In the genomic region with DNA sequence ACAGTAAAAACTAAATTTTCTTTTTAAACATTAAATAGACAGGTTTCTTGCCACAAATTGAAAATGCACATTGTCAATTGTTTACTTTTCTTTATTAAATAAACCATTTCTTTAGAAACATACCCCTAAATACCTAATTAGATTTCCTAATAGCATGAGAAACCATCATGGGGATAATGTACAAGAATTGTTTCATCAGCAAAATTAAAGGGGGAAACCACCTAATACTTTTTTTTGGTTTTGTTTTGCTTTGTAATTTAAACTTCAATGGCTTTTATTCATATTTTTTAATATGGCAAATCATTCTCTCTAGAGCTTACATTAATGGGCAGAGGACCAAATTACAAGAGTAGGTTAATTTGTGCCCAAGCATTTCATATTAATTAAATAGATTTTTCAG, we compare ENCODE assay signal across 38 cellular contexts.
"Had no signal": no experiment of that assay in that cellular context is flagged by ENCODE, and none has a peak within 500 bp of the region (broad histone marks: within the 10 kb centered on the region; RNA-seq: fewer than 3 reads in every experiment).

No MANE protein-coding gene starts in this region.

- ATAC-seq: activated CD4-positive, alpha-beta T cell treated with anti-CD3 and anti-CD28 coated beads for 36 hours; activated CD4-positive, CD25-positive, alpha-beta regulatory T cell treated with anti-CD3 and anti-CD28 coated beads, Interleukin-2, amount 50 U/mL, for 24 hours; activated CD8-positive, alpha-beta memory T cell treated with anti-CD3 and anti-CD28 coated beads, Interleukin-2, amount 10 ng/mL, durations not matched to agents 7 days and 5 days; activated CD8-positive, alpha-beta T cell treated with anti-CD3 and anti-CD28 coated beads, Interleukin-2, amount 10 ng/mL, durations not matched to agents 7 days and 5 days; activated naive CD4-positive, alpha-beta T cell treated with anti-CD3 and anti-CD28 coated beads, Interleukin-2, amount 50 U/mL, for 72 hours; activated T-helper 17 cell treated with anti-CD3 and anti-CD28 coated beads, Interleukin-2, amount 50 U/mL, for 72 hours; body of pancreas; WTC11 had no signal

- H3K27me3 Mint-ChIP-seq: activated CD4-positive, alpha-beta memory T cell treated with anti-CD3 and anti-CD28 coated beads, Interleukin-2, amount 10 ng/mL, durations not matched to agents 7 days and 5 days; activated CD4-positive, alpha-beta T cell treated with anti-CD3 and anti-CD28 coated beads for 36 hours; activated CD4-positive, alpha-beta T cell treated with anti-CD3 and anti-CD28 coated beads, Interleukin-2, amount 10 ng/mL, durations not matched to agents 7 days and 5 days; activated CD8-positive, alpha-beta memory T cell treated with anti-CD3 and anti-CD28 coated beads, Interleukin-2, amount 10 ng/mL, durations not matched to agents 7 days and 5 days; activated naive CD8-positive, alpha-beta T cell treated with anti-CD3 and anti-CD28 coated beads for 36 hours; activated T-cell treated with anti-CD3 and anti-CD28 coated beads, Interleukin-2, amount 50 U/mL, for 24 hours; activated T-helper 17 cell treated with anti-CD3 and anti-CD28 coated beads, Interleukin-2, amount 50 U/mL, for 72 hours had no signal

- DNase-seq: activated CD4-positive, alpha-beta memory T cell treated with anti-CD3 and anti-CD28 coated beads, Interleukin-2, amount 10 ng/mL, durations not matched to agents 7 days and 5 days; activated CD4-positive, alpha-beta T cell treated with anti-CD3 and anti-CD28 coated beads for 1 hour; activated CD4-positive, alpha-beta T cell treated with anti-CD3 and anti-CD28 coated beads for 36 hours; activated CD4-positive, alpha-beta T cell treated with anti-CD3 and anti-CD28 coated beads for 48 hours; activated CD4-positive, alpha-beta T cell treated with anti-CD3 and anti-CD28 coated beads, Interleukin-2, amount 10 ng/mL, durations not matched to agents 7 days and 5 days; activated CD4-positive, alpha-beta T cell treated with anti-CD3 and anti-CD28 coated beads, Interleukin-2, amount 50 U/mL, for 48 hours; activated CD4-positive, CD25-positive, alpha-beta regulatory T cell; activated CD8-positive, alpha-beta memory T cell treated with anti-CD3 and anti-CD28 coated beads for 24 hours; activated CD8-positive, alpha-beta memory T cell treated with anti-CD3 and anti-CD28 coated beads, Interleukin-2, amount 10 ng/mL, durations not matched to agents 7 days and 5 days; activated CD8-positive, alpha-beta memory T cell treated with anti-CD3 and anti-CD28 coated beads, Interleukin-2, amount 50 U/mL, for 48 hours; activated CD8-positive, alpha-beta T cell treated with anti-CD3 and anti-CD28 coated beads, Interleukin-2, amount 10 ng/mL, durations not matched to agents 7 days and 5 days; activated effector memory CD4-positive, alpha-beta T cell treated with anti-CD3 and anti-CD28 coated beads, Interleukin-2, amount 50 U/mL, for 16 hours; activated gamma-delta T cell treated with Interleukin-2 at 50 U/mL for 16 hours; activated naive CD4-positive, alpha-beta T cell; activated naive CD4-positive, alpha-beta T cell treated with anti-CD3 and anti-CD28 coated beads for 36 hours; activated naive CD4-positive, alpha-beta T cell treated with anti-CD3 and anti-CD28 coated beads, Interleukin-2, amount 50 U/mL, for 16 hours; activated naive CD8-positive, alpha-beta T cell treated with anti-CD3 and anti-CD28 coated beads for 36 hours; activated T-cell treated with anti-CD3 and anti-CD28 coated beads, Interleukin-2, amount 50 U/mL, for 24 hours; activated T-cell treated with anti-CD3 and anti-CD28 coated beads, Interleukin-2, amount 50 U/mL, for 48 hours; adrenal gland; amniotic stem cell; aorta; body of pancreas; brain microvascular endothelial cell; central memory CD4-positive, alpha-beta T cell; T-helper 2 cell; T-helper 9 cell; WERI-Rb-1 had no signal

- H3K4me1 ChIP-seq: adrenal gland, body of pancreas, breast epithelium had no signal

- FAIRE-seq: astrocyte, TTC549 had no signal

- H3K4me1 Mint-ChIP-seq: activated CD4-positive, alpha-beta memory T cell treated with anti-CD3 and anti-CD28 coated beads, Interleukin-2, amount 10 ng/mL, durations not matched to agents 7 days and 5 days; activated CD4-positive, alpha-beta T cell treated with anti-CD3 and anti-CD28 coated beads for 36 hours; activated CD4-positive, alpha-beta T cell treated with anti-CD3 and anti-CD28 coated beads, Interleukin-2, amount 10 ng/mL, durations not matched to agents 7 days and 5 days; activated CD8-positive, alpha-beta memory T cell treated with anti-CD3 and anti-CD28 coated beads, Interleukin-2, amount 10 ng/mL, durations not matched to agents 7 days and 5 days; activated naive CD8-positive, alpha-beta T cell treated with anti-CD3 and anti-CD28 coated beads for 36 hours; activated T-helper 17 cell treated with anti-CD3 and anti-CD28 coated beads, Interleukin-2, amount 50 U/mL, for 72 hours; WTC11 had no signal

- H3K36me3 ChIP-seq: adrenal gland, brain microvascular endothelial cell, breast epithelium, WERI-Rb-1 had no signal

- H3K36me3 Mint-ChIP-seq: activated CD8-positive, alpha-beta memory T cell treated with anti-CD3 and anti-CD28 coated beads, Interleukin-2, amount 10 ng/mL, durations not matched to agents 7 days and 5 days; activated naive CD4-positive, alpha-beta T cell treated with anti-CD3 and anti-CD28 coated beads, Interleukin-2, amount 50 U/mL, for 72 hours; activated naive CD8-positive, alpha-beta T cell treated with anti-CD3 and anti-CD28 coated beads for 36 hours; WTC11 had no signal

- H3K4me3 ChIP-seq: adrenal gland, body of pancreas, breast epithelium had no signal

- H3K27ac Mint-ChIP-seq: activated CD4-positive, alpha-beta memory T cell treated with anti-CD3 and anti-CD28 coated beads, Interleukin-2, amount 10 ng/mL, durations not matched to agents 7 days and 5 days; activated CD4-positive, alpha-beta T cell treated with anti-CD3 and anti-CD28 coated beads for 36 hours; activated CD4-positive, alpha-beta T cell treated with anti-CD3 and anti-CD28 coated beads, Interleukin-2, amount 10 ng/mL, durations not matched to agents 7 days and 5 days; activated CD8-positive, alpha-beta memory T cell treated with anti-CD3 and anti-CD28 coated beads, Interleukin-2, amount 10 ng/mL, durations not matched to agents 7 days and 5 days; activated CD8-positive, alpha-beta T cell treated with anti-CD3 and anti-CD28 coated beads, Interleukin-2, amount 10 ng/mL, durations not matched to agents 7 days and 5 days; activated naive CD4-positive, alpha-beta T cell treated with anti-CD3 and anti-CD28 coated beads for 36 hours; activated naive CD4-positive, alpha-beta T cell treated with anti-CD3 and anti-CD28 coated beads, Interleukin-2, amount 50 U/mL, for 72 hours; activated naive CD8-positive, alpha-beta T cell treated with anti-CD3 and anti-CD28 coated beads for 36 hours; activated T-cell treated with anti-CD3 and anti-CD28 coated beads, Interleukin-2, amount 50 U/mL, for 24 hours; activated T-helper 1 cell treated with anti-CD3 and anti-CD28 coated beads, Interleukin-12 subunit alpha, Interleukin-12 subunit beta, Interleukin-2, Interleukin-4 antibody, amounts not matched to agents 30 ng/mL and 10 ng/mL and 1 ng/mL, durations not matched to agents 14 hours and 24 hours and 36 hours; activated T-helper 17 cell treated with anti-CD3 and anti-CD28 coated beads, Interleukin-2, amount 50 U/mL, for 72 hours; T-helper 1 cell treated with Interleukin-12 subunit alpha and Interleukin-12 subunit beta and Interleukin-4 antibody, amounts not matched to agents 30 μg/mL and 1 μg/mL, for 36 hours; T-helper 2 cell treated with Interferon-gamma antibody and Interleukin-4, amounts not matched to agents 5 μg/mL and 100 μg/mL, for 36 hours; WTC11 had no signal

- H3K9me3 ChIP-seq: adrenal gland, body of pancreas, breast epithelium had no signal

- H3K27me3 ChIP-seq: adrenal gland, body of pancreas, brain microvascular endothelial cell, breast epithelium had no signal

- H3K27ac ChIP-seq: adrenal gland, body of pancreas, brain microvascular endothelial cell, breast epithelium, WERI-Rb-1 had no signal

- H3K4me3 Mint-ChIP-seq: activated CD4-positive, alpha-beta memory T cell treated with anti-CD3 and anti-CD28 coated beads, Interleukin-2, amount 10 ng/mL, durations not matched to agents 7 days and 5 days; activated CD4-positive, alpha-beta T cell treated with anti-CD3 and anti-CD28 coated beads for 36 hours; activated CD4-positive, alpha-beta T cell treated with anti-CD3 and anti-CD28 coated beads, Interleukin-2, amount 10 ng/mL, durations not matched to agents 7 days and 5 days; activated CD8-positive, alpha-beta memory T cell treated with anti-CD3 and anti-CD28 coated beads, Interleukin-2, amount 10 ng/mL, durations not matched to agents 7 days and 5 days; activated CD8-positive, alpha-beta T cell treated with anti-CD3 and anti-CD28 coated beads, Interleukin-2, amount 10 ng/mL, durations not matched to agents 7 days and 5 days; activated naive CD4-positive, alpha-beta T cell treated with anti-CD3 and anti-CD28 coated beads for 36 hours; activated naive CD8-positive, alpha-beta T cell treated with anti-CD3 and anti-CD28 coated beads for 36 hours; activated T-cell treated with anti-CD3 and anti-CD28 coated beads, Interleukin-2, amount 50 U/mL, for 24 hours; activated T-helper 1 cell treated with anti-CD3 and anti-CD28 coated beads, Interleukin-12 subunit alpha, Interleukin-12 subunit beta, Interleukin-2, Interleukin-4 antibody, amounts not matched to agents 30 ng/mL and 10 ng/mL and 1 ng/mL, durations not matched to agents 14 hours and 24 hours and 36 hours; activated T-helper 17 cell treated with anti-CD3 and anti-CD28 coated beads, Interleukin-2, amount 50 U/mL, for 72 hours; T-helper 1 cell treated with Interleukin-12 subunit alpha and Interleukin-12 subunit beta and Interleukin-4 antibody, amounts not matched to agents 30 μg/mL and 1 μg/mL, for 36 hours; T-helper 2 cell treated with Interferon-gamma antibody and Interleukin-4, amounts not matched to agents 5 μg/mL and 100 μg/mL, for 36 hours; WTC11 had no signal

- H3K9me3 Mint-ChIP-seq: activated T-helper 1 cell treated with anti-CD3 and anti-CD28 coated beads, Interleukin-12 subunit alpha, Interleukin-12 subunit beta, Interleukin-2, Interleukin-4 antibody, amounts not matched to agents 30 ng/mL and 10 ng/mL and 1 ng/mL, durations not matched to agents 14 hours and 24 hours and 36 hours; T-helper 1 cell treated with Interleukin-12 subunit alpha and Interleukin-12 subunit beta and Interleukin-4 antibody, amounts not matched to agents 30 μg/mL and 1 μg/mL, for 36 hours; WTC11 had no signal
